8 cellular contexts compared by ENCODE assay signal in genomic region chr1:179366093-179366800, GRCh38. TPM values are rescaled to one million over a fixed set of nuclear protein-coding genes. Genes with fewer than 3 reads are reported as not detected.
DNase-seq lines count a peak whose midpoint lies in the region; ATAC-seq, FAIRE-seq and TF ChIP-seq lines count a peak whose summit lies in the region.

No MANE protein-coding gene starts in this region.

- 1 to 5% (median 2%) methylated on average over 15 to 28 of the region's 28 CpGs for WGBS in adrenal gland, 4 donors

- H3K4me1 ChIP-seq in adrenal gland (replicated peaks in 1 of 2) = no peaks in the 10 kb centered on the region

- H3K36me3 ChIP-seq in adrenal gland (replicated peaks in 1 of 2) = no peaks in the 10 kb centered on the region

- H3K27ac ChIP-seq in adrenal gland = peak overlapping the region; percentile 80 to 97 (median 90)

- no peaks in the 10 kb centered on the region for H3K9me3 ChIP-seq in adrenal gland (replicated peaks in 1 of 3)

- H3K4me3 ChIP-seq in adrenal gland = peak overlapping the region in 3 of 4 donors; percentile 1 to 66 (median 42)

- FAIRE-seq in RCC 7860 (lab: Jason Lieb, UNC) = no peak

- TF ChIP-seq POLR2A in adrenal gland (IDR thresholded peaks at IDR 0.05) = peak in 1 of 2 donors; percentile 42

- no peaks in the 10 kb centered on the region for H3K4me1 Mint-ChIP-seq in stimulated activated naive CD8-positive, alpha-beta T cell treated with anti-CD3 and anti-CD28 coated beads, Interleukin-15, amount 100 ng/mL, for 72 hours

- peak in 3 of 6 experiments; percentile 13 to 30 (median 18) for TF ChIP-seq CTCF in adrenal gland (IDR thresholded peaks at IDR 0.05)

- ATAC-seq in GM21390 (IDR thresholded peaks at IDR 0.05; ENCODE audit: unreplicated experiment) = peak; percentile 31
- no peak for ATAC-seq in stimulated activated naive CD8-positive, alpha-beta T cell treated with anti-CD3 and anti-CD28 coated beads, Interleukin-15, amount 100 ng/mL, for 72 hours
- no peak for ATAC-seq in GM21717 (IDR thresholded peaks at IDR 0.05; ENCODE audit: unreplicated experiment)

- no peaks in the 10 kb centered on the region for H3K9me3 Mint-ChIP-seq in stimulated activated naive CD8-positive, alpha-beta T cell treated with anti-CD3 and anti-CD28 coated beads, Interleukin-15, amount 100 ng/mL, for 72 hours

- peak overlapping the region; percentile 99 to 100 for H3K27ac Mint-ChIP-seq in stimulated activated naive CD8-positive, alpha-beta T cell treated with anti-CD3 and anti-CD28 coated beads, Interleukin-15, amount 100 ng/mL, for 72 hours

- no peaks in the 10 kb centered on the region for H3K27me3 Mint-ChIP-seq in stimulated activated naive CD8-positive, alpha-beta T cell treated with anti-CD3 and anti-CD28 coated beads, Interleukin-15, amount 100 ng/mL, for 72 hours

- peak overlapping the region; percentile 83 to 90 for H3K4me3 Mint-ChIP-seq in stimulated activated naive CD8-positive, alpha-beta T cell treated with anti-CD3 and anti-CD28 coated beads, Interleukin-15, amount 100 ng/mL, for 72 hours

- peak; percentile 41 for DNase-seq in DMS53 treated with DMSO at 0.1 percent for 48 hours (lab: John Stamatoyannopoulos, UW; ENCODE audit: unreplicated experiment)
- peak; percentile 8 for DNase-seq in KG1 (lab: John Stamatoyannopoulos, UW)
- peak in 4 of 7 donors; percentile 29 to 38 (median 33) for DNase-seq in adrenal gland
- DNase-seq in iris pigment epithelial cell (ENCODE audit: low read depth) = peak; percentile 28
- peak in 1 of 2 donors; percentile 35 for DNase-seq in stimulated activated naive CD8-positive, alpha-beta T cell treated with anti-CD3 and anti-CD28 coated beads, Interleukin-15, amount 100 ng/mL, for 72 hours
- no peak for DNase-seq in RCC 7860 (ENCODE audit: low spot score)

- intact Hi-C loops in adrenal gland (cut with DNase I) = loop anchor here (5.0 to 10.0 kb wide), 4 partner anchors 71 to 289 kb away; partner anchors contain the start of genes SOAT1 (in 1 of the 2) and TOR3A (in 1 of the 2)

- no peaks in the 10 kb centered on the region for H3K27me3 ChIP-seq in adrenal gland

RNA-seq across cellular contexts. Expression of gene AXDND1, which starts 0.5 kb away (rescaled TPM):
- total RNA-seq in adrenal gland = 10 to 100 TPM in 1 of 8 donors, 1 to 10 TPM in 6, not detected in 1; 1.2 to 24.6 (median 3.6) TPM
- 1 to 10 TPM; 1.3 to 4.0 (median 3.8) TPM for polyA plus RNA-seq in adrenal gland
